8 cellular contexts compared by ENCODE assay signal in the genomic region with DNA sequence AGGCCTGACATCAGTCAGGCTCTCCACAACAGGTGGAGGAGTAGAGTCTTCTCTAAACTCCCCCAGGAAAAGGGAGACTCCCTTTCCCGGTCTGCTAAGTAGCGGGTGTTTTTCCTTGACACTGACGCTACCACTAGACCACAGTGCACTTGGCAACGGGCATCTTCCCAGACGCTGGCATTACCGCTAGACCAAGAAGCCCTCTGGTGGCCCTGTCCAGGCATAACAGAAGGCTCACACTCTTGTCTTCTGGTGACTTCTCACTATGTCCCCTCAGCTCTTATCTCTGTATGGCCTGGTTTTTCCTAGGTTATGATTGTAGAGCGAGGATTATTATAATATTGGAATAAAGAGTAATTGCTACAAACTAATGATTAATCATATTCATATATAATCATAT. TPM values are rescaled to one million over a fixed set of nuclear protein-coding genes. Genes with fewer than 3 reads are reported as not detected.
"Had no signal": no experiment of that assay in that cellular context is flagged by ENCODE, and none has a peak within 500 bp of the region (broad histone marks: within the 10 kb centered on the region; RNA-seq: fewer than 3 reads in every experiment).

No MANE protein-coding gene starts in this region.

RNA-seq across cellular contexts. Expression of a gene that starts 20.7 kb away (rescaled TPM):
- total RNA-seq: activated CD4-positive, alpha-beta memory T cell treated with anti-CD3 and anti-CD28 coated beads, Interleukin-2, amount 10 ng/mL, durations not matched to agents 7 days and 5 days; activated CD4-positive, alpha-beta T cell treated with anti-CD3 and anti-CD28 coated beads for 36 hours; activated CD8-positive, alpha-beta memory T cell treated with anti-CD3 and anti-CD28 coated beads for 36 hours; activated naive CD4-positive, alpha-beta T cell treated with anti-CD3 and anti-CD28 coated beads for 36 hours; activated T-helper 17 cell treated with anti-CD3 and anti-CD28 coated beads, Interleukin-2, amount 50 U/mL, for 72 hours; astrocyte; cardiac muscle cell; T-helper 2 cell treated with Interferon-gamma antibody and Interleukin-4, amounts not matched to agents 100 ng/mL and 5 ng/mL, for 36 hours had no signal
- polyA plus RNA-seq: cardiac muscle cell had no signal
